Comparison of ENCODE assay signal across 23 cellular contexts in genomic region chr6:98653171-98653570, GRCh38.
DNase-seq lines count a peak whose midpoint lies in the region; ATAC-seq and TF ChIP-seq lines count a peak whose summit lies in the region.
"Had no signal": no experiment of that assay in that cellular context is flagged by ENCODE, and none has a peak within 500 bp of the region (broad histone marks: within the 10 kb centered on the region; RNA-seq: fewer than 3 reads in every experiment).

No MANE protein-coding gene starts in this region.

- in situ Hi-C loops in mammary epithelial cell (cut with MboI; ENCODE audit: low sequenced_read_pairs in 2 of 2): no loop called here

- peaks cover 2 to 5% of the 10 kb centered on the region in 2 donors for H3K9me3 Mint-ChIP-seq in natural killer cell
- H3K9me3 Mint-ChIP-seq: IgD-negative memory B cell had no signal

- TF ChIP-seq POLR2A in breast epithelium (IDR thresholded peaks at IDR 0.05): no peak

- CTCF ChIA-PET in mammary epithelial cell (lab: Charles Lee; ENCODE audit: low non-redundant PET): no interaction called here

- H3K27me3 ChIP-seq in mammary epithelial cell (ENCODE audit: insufficient read depth, low read length): no peaks in the 10 kb centered on the region
- H3K27me3 ChIP-seq in breast epithelium: no peaks in the 10 kb centered on the region

- peak; percentile 74 for ATAC-seq in SK-N-SH treated with all-trans-retinoic acid at 6 μM for 48 hours
- ATAC-seq in natural killer cell: no peak
- no peak for ATAC-seq in HG03378 (IDR thresholded peaks at IDR 0.05; ENCODE audit: unreplicated experiment)
- no peak for ATAC-seq in HG03460 (IDR thresholded peaks at IDR 0.05; ENCODE audit: unreplicated experiment)

- DNase-seq in mammary epithelial cell: peak; percentile 9
- DNase-seq in breast epithelium (ENCODE audit: low spot score in 2 of 2): no peak
- DNase-seq in iris pigment epithelial cell (ENCODE audit: low read depth): peak; percentile 5
- DNase-seq in NCI-H1417 treated with DMSO at 0.1 percent for 48 hours (lab: John Stamatoyannopoulos, UW): no peak
- no peak for DNase-seq in natural killer cell
- DNase-seq: CD4-positive, CD25-positive, alpha-beta regulatory T cell; COR-L47; DMS 273 treated with DMSO at 0.1 percent for 48 hours; DND-41; GF-D8; Kasumi-1; NCI-H1105; NCI-H187 treated with DMSO at 0.1 percent for 48 hours; NCI-H345; NCI-H524 treated with DMSO at 0.1 percent for 48 hours; PC-9 had no signal

- H3K9me3 ChIP-seq in mammary epithelial cell (replicated peaks; ENCODE audit: insufficient read depth, low read length): no peaks in the 10 kb centered on the region
- H3K9me3 ChIP-seq in breast epithelium: no peaks in the 10 kb centered on the region

- no peaks in the 10 kb centered on the region for H3K4me1 Mint-ChIP-seq in natural killer cell
- H3K4me1 Mint-ChIP-seq: B cell; CD4-positive, CD25-positive, alpha-beta regulatory T cell; IgD-negative memory B cell had no signal

- no TSS peak for BruUV-seq in mammary epithelial cell (replicated peaks; lab: Mats Ljungman, UMichigan)

- no peak for TF ChIP-seq CTCF in mammary epithelial cell (conservative IDR thresholded peaks at IDR 0.05 in 1 of 2, IDR thresholded peaks at IDR 0.05 in 1 of 2; ENCODE audit: extremely low read depth in 1 of 2, insufficient read depth in 1 of 2, low read depth in 1 of 2, low read length in 2 of 2)
- TF ChIP-seq CTCF in breast epithelium (IDR thresholded peaks at IDR 0.05): no peak
- no peak for TF ChIP-seq CTCF in natural killer cell (IDR thresholded peaks at IDR 0.05)

- H3K4me2 ChIP-seq in mammary epithelial cell (ENCODE audit: insufficient read depth, low read depth, low read length): no peak overlapping the region
- H3K4me2 ChIP-seq: PC-9 had no signal

- H3K4me3 ChIP-seq in mammary epithelial cell (replicated peaks in 1 of 3; ENCODE audit: insufficient read depth in 1 of 3, low read depth in 2 of 3, low read length in 3 of 3): no peak overlapping the region
- no peak overlapping the region for H3K4me3 ChIP-seq in breast epithelium
- H3K4me3 ChIP-seq: PC-9 had no signal

- H3K4me1 ChIP-seq in mammary epithelial cell (ENCODE audit: insufficient read depth, low read length) (no peaks in the 10 kb centered on the region), breast epithelium (no peaks in the 10 kb centered on the region)

- WGBS in mammary epithelial cell (ENCODE audit: low coverage, missing lambda C conversion rate): 3% methylated on average over 2 of the region's 2 CpGs

- intact Hi-C loops in mammary epithelial cell (cut with micrococcal nuclease): no loop called here
- intact Hi-C loops in breast epithelium (cut with DNase I; ENCODE audit: low total_unique reads): no loop called here
- intact Hi-C loops in natural killer cell (cut with micrococcal nuclease): no loop called here

- H3K36me3 ChIP-seq in mammary epithelial cell (ENCODE audit: insufficient read depth, low read length): no peaks in the 10 kb centered on the region
- H3K36me3 ChIP-seq in breast epithelium: no peaks in the 10 kb centered on the region

- H3K27ac ChIP-seq in mammary epithelial cell (ENCODE audit: insufficient read depth, low read depth, low read length) (no peak overlapping the region), breast epithelium (no peak overlapping the region)
- H3K27ac ChIP-seq: 22Rv1, PC-9, RWPE1 had no signal

- H4K20me1 ChIP-seq in mammary epithelial cell (ENCODE audit: insufficient read depth, low read length): no peaks in the 10 kb centered on the region

- H3K36me3 Mint-ChIP-seq in natural killer cell: no peaks in the 10 kb centered on the region
- H3K36me3 Mint-ChIP-seq: CD4-positive, CD25-positive, alpha-beta regulatory T cell had no signal

- dilution Hi-C loops in mammary epithelial cell (cut with HindIII; ENCODE audit: low sequenced_read_pairs): no loop called here

- H3K79me2 ChIP-seq in mammary epithelial cell (ENCODE audit: insufficient read depth, low read length): no peaks in the 10 kb centered on the region

- no peak overlapping the region for H3K4me3 Mint-ChIP-seq in natural killer cell
- H3K4me3 Mint-ChIP-seq: B cell; CD4-positive, CD25-positive, alpha-beta regulatory T cell; IgD-negative memory B cell had no signal

- H3K27me3 Mint-ChIP-seq in natural killer cell (ENCODE audit: low read depth in 2 of 2): no peaks in the 10 kb centered on the region
- H3K27me3 Mint-ChIP-seq: B cell; CD4-positive, CD25-positive, alpha-beta regulatory T cell; IgD-negative memory B cell had no signal

- H2AFZ ChIP-seq in mammary epithelial cell (ENCODE audit: low read depth, low read length): no peak overlapping the region
- H2AFZ ChIP-seq: PC-9 had no signal

- no peak overlapping the region for H3K27ac Mint-ChIP-seq in natural killer cell
- H3K27ac Mint-ChIP-seq: B cell; CD4-positive, CD25-positive, alpha-beta regulatory T cell had no signal

- no peak overlapping the region for H3K9ac ChIP-seq in mammary epithelial cell (ENCODE audit: insufficient read depth, low read length)

TF ChIP-seq in SK-N-SH treated with all-trans-retinoic acid at 6 μM for 48 hours, 23 proteins besides CTCF, POLR2A, EP300 and RAD21:
- TF ChIP-seq PATZ1 (CRISPR knock-in tag; IDR thresholded peaks at IDR 0.05; ENCODE audit: borderline replicate concordance): peak; percentile 52; the same call in 1 of the 2 replicates
- TF ChIP-seq POU6F1 (CRISPR knock-in tag; IDR thresholded peaks at IDR 0.05; ENCODE audit: borderline replicate concordance, low read depth): no peak
- TF ChIP-seq ZNF70 (CRISPR knock-in tag; IDR thresholded peaks at IDR 0.05): no peak
- TF ChIP-seq OSR1 (CRISPR knock-in tag; IDR thresholded peaks at IDR 0.05): no peak
- TF ChIP-seq TOX (CRISPR knock-in tag; IDR thresholded peaks at IDR 0.05; ENCODE audit: borderline replicate concordance): no peak
- TF ChIP-seq CREB5 (CRISPR knock-in tag; IDR thresholded peaks at IDR 0.05; ENCODE audit: low read depth): no peak; the same call in none of the 2 replicates
- no peak for TF ChIP-seq RARB (CRISPR knock-in tag; IDR thresholded peaks at IDR 0.05)
- peak; percentile 92 for TF ChIP-seq ISL1 (CRISPR knock-in tag; IDR thresholded peaks at IDR 0.05)
- TF ChIP-seq ZFP3 (CRISPR knock-in tag; IDR thresholded peaks at IDR 0.05): peak; percentile 56; the same call in 1 of the 2 replicates
- TF ChIP-seq ZC3H10 (CRISPR knock-in tag; IDR thresholded peaks at IDR 0.05): no peak
- no peak for TF ChIP-seq ZNF8 (CRISPR knock-in tag; IDR thresholded peaks at IDR 0.05)
TF ChIP-seq in SK-N-SH treated with all-trans-retinoic acid at 6 μM for 48 hours: peak in this region for 3.

Comparison
In these comparisons a context has a peak if more than half of its experiments do, and no peak if none do; other contexts are left out.
1. DNase-seq: peak in mammary epithelial cell (single experiment) and iris pigment epithelial cell (single experiment); none in breast epithelium (0 of 2), NCI-H1417 treated with DMSO at 0.1 percent for 48 hours (single experiment) and natural killer cell (single experiment).